ENCODE assay signal across 9 cellular contexts in the genomic region with DNA sequence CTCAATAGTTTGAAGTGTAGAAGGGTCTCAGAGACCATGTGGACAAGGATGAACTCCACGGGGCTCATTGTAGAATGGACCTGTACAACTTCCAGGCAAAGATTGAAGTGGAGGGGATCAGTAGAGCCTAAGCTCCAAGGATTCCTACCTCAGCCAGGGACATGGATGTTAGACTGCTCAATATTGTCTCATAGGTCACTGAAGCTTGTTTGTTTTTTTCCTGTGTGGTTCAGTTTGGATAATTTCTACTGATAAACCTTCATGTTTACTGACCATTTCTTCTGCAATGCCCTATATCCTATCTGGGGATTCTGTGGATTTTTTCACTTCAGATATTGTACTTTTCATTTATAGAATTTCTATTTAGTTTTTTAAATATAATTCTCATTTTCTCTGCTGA. TPM values are rescaled to one million over a fixed set of nuclear protein-coding genes. Genes with fewer than 3 reads are reported as not detected.
"Had no signal": no experiment of that assay in that cellular context is flagged by ENCODE, and none has a peak within 500 bp of the region (broad histone marks: within the 10 kb centered on the region; RNA-seq: fewer than 3 reads in every experiment).

No MANE protein-coding gene starts in this region.

- H3K27ac ChIP-seq: HL-60, KMS-11 had no signal

- H3K4me2 ChIP-seq: KMS-11 had no signal

- H3K9ac ChIP-seq: KMS-11 had no signal

- ATAC-seq: K562 had no signal

- FAIRE-seq: HTR-8/SVneo, K562 had no signal

- H3K4me3 ChIP-seq: K562 had no signal

- DNase-seq: KBM-7, KG1 had no signal

RNA-seq across cellular contexts. Expression of gene DYDC2, which starts 8.9 kb away (rescaled TPM):
- total RNA-seq: HT-29 had no signal
- polyA plus RNA-seq: IgD-negative memory B cell had no signal

RNA-seq across cellular contexts. Expression of gene DYDC1, which starts 9.0 kb away (rescaled TPM):
- total RNA-seq: HT-29, HT1080, K562 had no signal
- polyA plus RNA-seq: IgD-negative memory B cell, K562 had no signal
